In genomic region chr5:87267574-87268125, GRCh38 we compare ENCODE assay signal across 8 cellular contexts.
DNase-seq lines count a peak whose midpoint lies in the region; ATAC-seq and TF ChIP-seq lines count a peak whose summit lies in the region.

Gene RASA1, plus strand, starts transcription at chr5:87267883. Its CDS starts 569 bp downstream, at chr5:87268452.

- peak; percentile 87 for TF ChIP-seq POLR2A in GM19099 (IDR thresholded peaks at IDR 0.05; ENCODE audit: extremely low read depth, insufficient read length, low read depth)

- ATAC-seq in HG03378 (IDR thresholded peaks at IDR 0.05; ENCODE audit: unreplicated experiment): peak; percentile 26
- ATAC-seq in activated CD4-positive, CD25-positive, alpha-beta regulatory T cell treated with anti-CD3 and anti-CD28 coated beads, Interleukin-2, amount 50 U/mL, for 24 hours: peak; percentile 56 to 64

- DNase-seq in AML-193 (lab: John Stamatoyannopoulos, UW) (peak; percentile 83 to 91), NCI-H446 treated with DMSO at 0.1 percent for 48 hours (lab: John Stamatoyannopoulos, UW) (peak; percentile 80), cerebellar cortex (ENCODE audit: low spot score) (peak; percentile 96), islet precursor cell (peak; percentile 98)
- peak; percentile 87 for DNase-seq in stimulated activated CD4-positive, alpha-beta T cell treated with anti-CD3 and anti-CD28 coated beads, Interleukin-12 subunit alpha, Interleukin-12 subunit beta, amount 100 ng/mL, for 4 hours

Comparison
In these comparisons a context has a peak if more than half of its experiments do, and no peak if none do; other contexts are left out.
1. Peak in every context shown above with its lines: DNase-seq and ATAC-seq.